ENCODE assay signal across 8 cellular contexts in the genomic region with DNA sequence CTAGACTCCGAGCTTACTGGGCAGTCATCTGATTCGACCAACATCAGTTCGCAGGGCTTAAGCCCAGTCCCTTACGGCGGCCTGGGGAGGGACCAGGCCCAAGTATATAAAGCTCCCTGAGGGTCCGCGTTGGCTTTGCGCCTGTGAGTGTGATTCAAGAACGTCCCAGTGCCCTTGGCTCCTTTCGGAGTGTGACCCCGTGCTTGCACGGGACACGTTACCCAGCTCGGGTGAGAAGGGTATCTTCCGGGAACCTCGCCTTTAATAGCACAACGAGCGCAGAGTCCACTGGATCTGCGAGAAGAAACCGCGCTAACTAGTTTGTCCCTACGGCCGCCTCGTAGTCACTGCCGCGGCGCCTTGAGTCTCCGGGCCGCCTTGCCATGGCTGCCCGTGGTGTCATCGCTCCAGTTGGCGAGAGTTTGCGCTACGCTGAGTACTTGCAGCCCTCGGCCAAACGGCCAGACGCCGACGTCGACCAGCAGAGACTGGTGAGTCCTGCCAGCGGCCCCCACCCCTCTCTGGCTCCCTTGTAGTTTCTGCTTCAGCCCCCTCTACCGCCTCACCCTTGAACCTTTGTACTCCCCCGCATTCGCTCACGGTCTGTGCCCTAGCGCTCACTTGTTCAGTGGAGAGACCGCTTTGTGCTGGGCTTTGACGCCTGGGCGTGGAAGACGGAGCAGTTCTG. TPM values are rescaled to one million over a fixed set of nuclear protein-coding genes. Genes with fewer than 3 reads are reported as not detected.
DNase-seq lines count a peak whose midpoint lies in the region; ATAC-seq and TF ChIP-seq lines count a peak whose summit lies in the region.

A gene (plus strand): TSS at position 343 of the 688 bp plus-strand sequence. CDS start 41 bp downstream, at position 384.

- H2AFZ ChIP-seq in DND-41 (ENCODE audit: low read depth, low read length), result peak within 1 kb of the TSS; percentile 88
- peak within 1 kb of the TSS; percentile 91 for H2AFZ ChIP-seq in Karpas-422 (ENCODE audit: low read length)

- no peaks in the 10 kb centered on the region for H3K9me2 ChIP-seq in Karpas-422 (replicated peaks; ENCODE audit: insufficient read depth, low read length)

- DNase-seq in DND-41, result peak; percentile 73
- peak; percentile 95 for DNase-seq in Karpas-422
- peak; percentile 81 for DNase-seq in activated B cell treated with CpG ODN at 0.5 μM for 24 hours
- peak; percentile 82 to 84 for DNase-seq in cardiac fibroblast (ENCODE audit: low read depth in 2 of 2)
- DNase-seq in inferior parietal cortex (ENCODE audit: extremely low spot score), result peak; percentile 78
- DNase-seq in spleen, result peak; percentile 94
- DNase-seq in NCI-H2081 (lab: John Stamatoyannopoulos, UW), result no peak

- POLR2A ChIA-PET in activated B cell treated with CpG ODN at 0.5 μM for 24 hours (lab: Charles Lee), result interaction anchor here (0.6 to 4.4 kb wide), 19 partner anchors 9 to 632 kb away, joined by 3 to 50 read pairs (median 4); a partner anchor contains a TSS

- H4K20me1 ChIP-seq in DND-41 (ENCODE audit: insufficient read depth, low read length), result no peaks in the 10 kb centered on the region
- no peaks in the 10 kb centered on the region for H4K20me1 ChIP-seq in Karpas-422 (ENCODE audit: insufficient read depth, low read depth, low read length)

- H3K4me3 ChIP-seq in DND-41 (ENCODE audit: low read depth in 1 of 2, low read length in 2 of 2) (peak within 1 kb of the TSS; percentile 27 to 66; a peak in 3 of 4 replicates), Karpas-422 (ENCODE audit: low read length) (peak within 1 kb of the TSS; percentile 97), cardiac fibroblast (replicated peaks in 1 of 2; ENCODE audit: low read depth in 2 of 2, low read length in 2 of 2) (peak within 1 kb of the TSS; percentile 52 to 65), spleen (peak within 1 kb of the TSS; percentile 56 to 75 (median 62))

- peak within 1 kb of the TSS; percentile 97 for H3K27ac Mint-ChIP-seq in activated B cell treated with CpG ODN at 0.5 μM for 24 hours

- no peaks in the 10 kb centered on the region for H3K27me3 Mint-ChIP-seq in activated B cell treated with CpG ODN at 0.5 μM for 24 hours

- H3K36me3 ChIP-seq in DND-41 (ENCODE audit: insufficient read depth, low read length), result no peaks in the 10 kb centered on the region
- peaks cover 22% of the 10 kb centered on the region for H3K36me3 ChIP-seq in Karpas-422 (ENCODE audit: insufficient read depth, low read length)
- peaks cover 0 to 8% (median 0%) of the 10 kb centered on the region in 6 donors for H3K36me3 ChIP-seq in spleen

- intact Hi-C loops in activated B cell treated with CpG ODN at 0.5 μM for 24 hours (cut with micrococcal nuclease) (loop anchor here (1.0 to 10.0 kb wide), 8 partner anchors 22 to 1894 kb away; a partner anchor contains a TSS), spleen (cut with DNase I; ENCODE audit: low total_unique reads) (no loop called here)

- H3K9ac ChIP-seq in DND-41 (ENCODE audit: low read depth, low read length) (peak within 1 kb of the TSS; percentile 58), Karpas-422 (ENCODE audit: low read length) (peak within 1 kb of the TSS; percentile 96)

- H3K79me2 ChIP-seq in DND-41 (ENCODE audit: insufficient read depth, low read length) (peaks cover 13% of the 10 kb centered on the region; the same call in 1 of the 2 replicates), Karpas-422 (ENCODE audit: low read length) (peaks cover 53% of the 10 kb centered on the region)

- H3K4me1 Mint-ChIP-seq in activated B cell treated with CpG ODN at 0.5 μM for 24 hours, result peaks cover 46% of the 10 kb centered on the region

- H3K27me3 ChIP-seq in DND-41 (ENCODE audit: insufficient read depth, low read length, poor library complexity) (no peaks in the 10 kb centered on the region), Karpas-422 (ENCODE audit: low read length) (no peaks in the 10 kb centered on the region), spleen (replicated peaks in 1 of 7) (no peaks in the 10 kb centered on the region)

- H3K9me3 Mint-ChIP-seq in activated B cell treated with CpG ODN at 0.5 μM for 24 hours, result no peaks in the 10 kb centered on the region

- CTCF ChIA-PET in activated B cell treated with CpG ODN at 0.5 μM for 24 hours (lab: Charles Lee), result interaction anchor here (0.7 to 3.1 kb wide), 5 partner anchors 23 to 62 kb away, joined by 3 to 12 read pairs (median 6); no protein-coding TSS in a partner anchor

- TF ChIP-seq CTCF in DND-41 (IDR thresholded peaks at IDR 0.05; ENCODE audit: borderline replicate concordance, extremely low read depth, low read length, poor library complexity, severe bottlenecking) (peak; percentile 23), activated B cell treated with CpG ODN at 0.5 μM for 24 hours (IDR thresholded peaks at IDR 0.05) (no peak), cardiac fibroblast (IDR thresholded peaks at IDR 0.05; ENCODE audit: low read depth, low read length) (no peak), spleen (IDR thresholded peaks at IDR 0.05 in 8 of 11, conservative IDR thresholded peaks at IDR 0.05 in 3 of 11) (peak in 3 of 11 experiments; percentile 15 to 43 (median 18))

- WGBS in spleen, 5 donors, result 1 to 14% (median 4%) methylated on average over 37 to 50 of the region's 50 CpGs

- H3K27ac ChIP-seq in DND-41 (ENCODE audit: low read length) (peak within 1 kb of the TSS; percentile 73), Karpas-422 (ENCODE audit: low read length) (peak within 1 kb of the TSS; percentile 90), spleen (peak within 1 kb of the TSS; percentile 78 to 92 (median 89))

- TF ChIP-seq POLR2A in spleen (IDR thresholded peaks at IDR 0.05), result no peak

- H3K4me1 ChIP-seq in DND-41 (ENCODE audit: insufficient read depth, low read length) (peaks cover 17% of the 10 kb centered on the region), Karpas-422 (ENCODE audit: low read length) (peaks cover 51% of the 10 kb centered on the region), spleen (peaks cover 11 to 55% (median 36%) of the 10 kb centered on the region in 6 donors)

- H3K4me2 ChIP-seq in DND-41 (ENCODE audit: insufficient read depth, low read length), result peak within 1 kb of the TSS; percentile 61
- peak within 1 kb of the TSS; percentile 90 for H3K4me2 ChIP-seq in Karpas-422 (ENCODE audit: low read depth, low read length, poor library complexity, severe bottlenecking)

- peak; percentile 95 for ATAC-seq in DND-41 (ENCODE audit: insufficient read depth, low read depth)
- ATAC-seq in GM21717 (IDR thresholded peaks at IDR 0.05; ENCODE audit: unreplicated experiment), result peak; percentile 79
- peak; percentile 85 for ATAC-seq in activated B cell treated with CpG ODN at 0.5 μM for 24 hours (ENCODE audit: low read depth)

- peak within 1 kb of the TSS; percentile 94 for H3K4me3 Mint-ChIP-seq in activated B cell treated with CpG ODN at 0.5 μM for 24 hours

- peaks cover 31% of the 10 kb centered on the region for H3K36me3 Mint-ChIP-seq in activated B cell treated with CpG ODN at 0.5 μM for 24 hours (ENCODE audit: low read depth)

- H3K9me3 ChIP-seq in DND-41 (ENCODE audit: insufficient read depth, low read length, severe bottlenecking) (no peaks in the 10 kb centered on the region), Karpas-422 (ENCODE audit: low read length) (no peaks in the 10 kb centered on the region), spleen (no peaks in the 10 kb centered on the region)

RNA-seq across cellular contexts. Expression of the gene that starts here (rescaled TPM):
- 77.1 and 79.8 TPM in 2 replicates for total RNA-seq in Karpas-422 (2014; rRNA removed; shearing (Covaris generic); ENCODE audit: low replicate concordance)
- 19.1 and 19.3 TPM in 2 replicates for total RNA-seq in activated B cell treated with CpG ODN at 0.5 μM for 24 hours
- 10 to 100 TPM in 4 of 7 donors, 1 to 10 TPM in 3; 6.7 to 13.9 (median 10.4) TPM for total RNA-seq in spleen
- 10 to 100 TPM; 11.4 to 17.4 (median 12.2) TPM for polyA plus RNA-seq in spleen

Comparison
In these comparisons a context has a peak if more than half of its experiments do, and no peak if none do; other contexts are left out.
1. DNase-seq: peak in DND-41 (single experiment), Karpas-422 (single experiment), activated B cell treated with CpG ODN at 0.5 μM for 24 hours (single experiment), cardiac fibroblast (2 of 2), inferior parietal cortex (single experiment) and spleen (single experiment); none in NCI-H2081 (0 of 2).
2. H3K4me3 ChIP-seq: peak in every context shown above with its lines; median percentile 97 in Karpas-422; 62 in spleen; 58 in cardiac fibroblast; 46 in DND-41.
3. Peak in every context shown above with its lines, with median percentiles within 50 percentile points of each other: ATAC-seq and H3K27ac ChIP-seq.